In the genomic region with DNA sequence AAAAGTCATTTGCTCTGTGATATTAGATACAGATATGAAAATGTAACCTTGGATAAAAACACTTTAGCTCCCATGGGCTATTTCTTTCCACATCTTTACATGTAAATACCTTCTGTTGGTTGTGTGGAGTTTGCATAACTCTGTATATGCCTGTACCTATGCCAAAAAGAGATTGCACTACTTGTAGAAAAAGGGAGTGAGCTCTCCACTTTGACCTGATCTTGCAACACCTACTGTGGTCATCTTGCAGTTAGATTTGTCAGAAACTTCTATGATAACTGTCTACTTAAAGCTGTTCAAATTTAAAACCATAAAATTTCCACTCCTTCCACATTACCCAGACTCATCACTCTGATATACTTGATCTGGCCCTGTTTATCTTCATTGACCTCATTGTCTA, we compare ENCODE assay signal across 21 cellular contexts.
"Had no signal": no experiment of that assay in that cellular context is flagged by ENCODE, and none has a peak within 500 bp of the region (broad histone marks: within the 10 kb centered on the region; RNA-seq: fewer than 3 reads in every experiment).

No MANE protein-coding gene starts in this region.

- H3K27ac ChIP-seq: KMS-11, RWPE1 had no signal

- H3K4me2 ChIP-seq: KMS-11, SK-N-SH had no signal

- H3K9me2 ChIP-seq: SK-N-SH had no signal

- H3K9me3 ChIP-seq: SK-N-SH had no signal

- H3K4me3 ChIP-seq: K562 had no signal

- FAIRE-seq: K562 had no signal

- DNase-seq: Kasumi-1, MV-4-11, NCI-H1092, NCI-H1436 treated with DMSO at 0.1 percent for 48 hours, NCI-H1694, NCI-H187 treated with DMSO at 0.1 percent for 48 hours, NCI-H2029 treated with DMSO at 0.1 percent for 48 hours, NCI-H2171 treated with DMSO at 0.1 percent for 48 hours, NCI-H345, NCI-H446 treated with DMSO at 0.1 percent for 48 hours, NCI-H510A treated with DMSO at 0.1 percent for 48 hours, NCI-H69, NCI-H774, PC-3, SHP77, SK-N-SH, SW 1271, T-cell had no signal
